Comparison of ENCODE assay signal across 1 cellular context in genomic region chr1:64042331-64043100, GRCh38.
TF ChIP-seq lines count a peak whose summit lies in the region.

No MANE protein-coding gene starts in this region.

TF ChIP-seq in HEK293, 187 proteins besides CTCF, POLR2A, EP300 and RAD21 (continued from another document and continues in another):
- TF ChIP-seq, protein P1, sequence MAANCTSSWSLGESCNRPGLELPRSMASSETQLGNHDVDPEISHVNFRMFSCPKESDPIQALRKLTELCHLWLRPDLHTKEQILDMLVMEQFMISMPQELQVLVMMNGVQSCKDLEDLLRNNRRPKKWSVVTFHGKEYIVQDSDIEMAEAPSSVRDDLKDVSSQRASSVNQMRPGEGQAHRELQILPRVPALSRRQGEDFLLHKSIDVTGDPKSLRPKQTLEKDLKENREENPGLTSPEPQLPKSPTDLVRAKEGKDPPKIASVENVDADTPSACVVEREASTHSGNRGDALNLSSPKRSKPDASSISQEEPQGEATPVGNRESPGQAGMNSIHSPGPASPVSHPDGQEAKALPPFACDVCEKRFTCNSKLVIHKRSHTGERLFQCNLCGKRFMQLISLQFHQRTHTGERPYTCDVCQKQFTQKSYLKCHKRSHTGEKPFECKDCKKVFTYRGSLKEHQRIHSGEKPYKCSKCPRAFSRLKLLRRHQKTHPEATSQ (tag by site-specific recombination; IDR thresholded peaks at IDR 0.05) = no peak
- TF ChIP-seq PRDM10 (tag by site-specific recombination; IDR thresholded peaks at IDR 0.05) = peak; percentile 43
- 0 out of 2 replicates have a peak, but pooled peaks have one; percentile 36 for TF ChIP-seq IKZF3 (tag by site-specific recombination; IDR thresholded peaks at IDR 0.05)
- TF ChIP-seq, protein P2, sequence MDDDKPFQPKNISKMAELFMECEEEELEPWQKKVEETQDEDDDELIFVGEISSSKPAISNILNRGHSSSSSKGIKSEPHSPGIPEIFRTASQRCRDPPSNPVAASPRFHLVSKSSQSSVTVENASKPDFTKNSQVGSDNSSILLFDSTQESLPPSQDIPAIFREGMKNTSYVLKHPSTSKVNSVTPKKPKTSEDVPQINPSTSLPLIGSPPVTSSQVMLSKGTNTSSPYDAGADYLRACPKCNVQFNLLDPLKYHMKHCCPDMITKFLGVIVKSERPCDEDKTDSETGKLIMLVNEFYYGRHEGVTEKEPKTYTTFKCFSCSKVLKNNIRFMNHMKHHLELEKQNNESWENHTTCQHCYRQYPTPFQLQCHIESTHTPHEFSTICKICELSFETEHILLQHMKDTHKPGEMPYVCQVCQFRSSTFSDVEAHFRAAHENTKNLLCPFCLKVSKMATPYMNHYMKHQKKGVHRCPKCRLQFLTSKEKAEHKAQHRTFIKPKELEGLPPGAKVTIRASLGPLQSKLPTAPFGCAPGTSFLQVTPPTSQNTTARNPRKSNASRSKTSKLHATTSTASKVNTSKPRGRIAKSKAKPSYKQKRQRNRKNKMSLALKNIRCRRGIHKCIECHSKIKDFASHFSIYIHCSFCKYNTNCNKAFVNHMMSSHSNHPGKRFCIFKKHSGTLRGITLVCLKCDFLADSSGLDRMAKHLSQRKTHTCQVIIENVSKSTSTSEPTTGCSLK (tag by site-specific recombination; IDR thresholded peaks at IDR 0.05) = no peak
- no peak for TF ChIP-seq ZNF776 (tag by site-specific recombination; IDR thresholded peaks at IDR 0.05; ENCODE audit: borderline replicate concordance)
- TF ChIP-seq, protein P3, sequence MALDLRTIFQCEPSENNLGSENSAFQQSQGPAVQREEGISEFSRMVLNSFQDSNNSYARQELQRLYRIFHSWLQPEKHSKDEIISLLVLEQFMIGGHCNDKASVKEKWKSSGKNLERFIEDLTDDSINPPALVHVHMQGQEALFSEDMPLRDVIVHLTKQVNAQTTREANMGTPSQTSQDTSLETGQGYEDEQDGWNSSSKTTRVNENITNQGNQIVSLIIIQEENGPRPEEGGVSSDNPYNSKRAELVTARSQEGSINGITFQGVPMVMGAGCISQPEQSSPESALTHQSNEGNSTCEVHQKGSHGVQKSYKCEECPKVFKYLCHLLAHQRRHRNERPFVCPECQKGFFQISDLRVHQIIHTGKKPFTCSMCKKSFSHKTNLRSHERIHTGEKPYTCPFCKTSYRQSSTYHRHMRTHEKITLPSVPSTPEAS (tag by site-specific recombination; IDR thresholded peaks at IDR 0.05) = no peak
- TF ChIP-seq ZNF404 (tag by site-specific recombination; IDR thresholded peaks at IDR 0.05) = no peak
- TF ChIP-seq KLF9 (tag by site-specific recombination; IDR thresholded peaks at IDR 0.05; ENCODE audit: low read depth) = no peak
- no peak for TF ChIP-seq GLIS2 (tag by site-specific recombination; IDR thresholded peaks at IDR 0.05)
- no peak for TF ChIP-seq ZNF223 (tag by site-specific recombination; IDR thresholded peaks at IDR 0.05)
- no peak for TF ChIP-seq ZNF16 (tag by site-specific recombination; IDR thresholded peaks at IDR 0.05; ENCODE audit: low read depth)
- no peak for TF ChIP-seq ZNF23 (tag by site-specific recombination; IDR thresholded peaks at IDR 0.05; ENCODE audit: borderline replicate concordance)
- TF ChIP-seq ZNF585B (tag by site-specific recombination; IDR thresholded peaks at IDR 0.05) = no peak
- TF ChIP-seq HOXC10 (CRISPR knock-in tag; IDR thresholded peaks at IDR 0.05) = no peak
- no peak for TF ChIP-seq ZNF561 (tag by site-specific recombination; IDR thresholded peaks at IDR 0.05; ENCODE audit: borderline replicate concordance)
- no peak for TF ChIP-seq GLI2 (tag by site-specific recombination; IDR thresholded peaks at IDR 0.05; ENCODE audit: borderline replicate concordance, low read depth)
- no peak for TF ChIP-seq ELK4 (IDR thresholded peaks at IDR 0.05; ENCODE audit: borderline replicate concordance, low read depth, low read length)
- no peak for TF ChIP-seq ZNF354C (tag by site-specific recombination; IDR thresholded peaks at IDR 0.05; ENCODE audit: borderline replicate concordance, low read depth)
- peak; percentile 87 for TF ChIP-seq SP7 (tag by site-specific recombination; IDR thresholded peaks at IDR 0.05)
- no peak for TF ChIP-seq ZNF677 (tag by site-specific recombination; IDR thresholded peaks at IDR 0.05)
- no peak for TF ChIP-seq ZNF211 (tag by site-specific recombination; IDR thresholded peaks at IDR 0.05; ENCODE audit: low read depth)
- TF ChIP-seq ZNF133 (tag by site-specific recombination; IDR thresholded peaks at IDR 0.05) = no peak
- TF ChIP-seq ZNF473 (tag by site-specific recombination; IDR thresholded peaks at IDR 0.05) = no peak
- no peak for TF ChIP-seq ZNF423 (tag by site-specific recombination; IDR thresholded peaks at IDR 0.05)
- no peak for TF ChIP-seq ZSCAN30 (tag by site-specific recombination; IDR thresholded peaks at IDR 0.05)
- no peak for TF ChIP-seq ZNF18 (tag by site-specific recombination; IDR thresholded peaks at IDR 0.05)
- no peak for TF ChIP-seq ZNF146 (tag by site-specific recombination; IDR thresholded peaks at IDR 0.05)
- TF ChIP-seq ZEB2 (tag by site-specific recombination; IDR thresholded peaks at IDR 0.05) = peak; percentile 61
- no peak for TF ChIP-seq ZNF24 (tag by site-specific recombination; IDR thresholded peaks at IDR 0.05)
- peak; percentile 68 for TF ChIP-seq ZNF629 (tag by site-specific recombination; IDR thresholded peaks at IDR 0.05)
- TF ChIP-seq ZNF843 (tag by site-specific recombination; IDR thresholded peaks at IDR 0.05) = no peak
- TF ChIP-seq AEBP2 (tag by site-specific recombination; IDR thresholded peaks at IDR 0.05; ENCODE audit: borderline replicate concordance) = no peak
- TF ChIP-seq ZNF155 (tag by site-specific recombination; IDR thresholded peaks at IDR 0.05) = no peak
- TF ChIP-seq PATZ1 (tag by site-specific recombination; IDR thresholded peaks at IDR 0.05) = 0 out of 2 replicates have a peak, but pooled peaks have one; percentile 7
- no peak for TF ChIP-seq ZNF548 (tag by site-specific recombination; IDR thresholded peaks at IDR 0.05)
- TF ChIP-seq ZNF521 (tag by site-specific recombination; IDR thresholded peaks at IDR 0.05) = no peak
- TF ChIP-seq SP2 (tag by site-specific recombination; IDR thresholded peaks at IDR 0.05) = no peak
- peak; percentile 55; the same call in 1 of the 2 replicates for TF ChIP-seq MEIS1 (CRISPR knock-in tag; IDR thresholded peaks at IDR 0.05; ENCODE audit: borderline replicate concordance)
- TF ChIP-seq, protein P4, sequence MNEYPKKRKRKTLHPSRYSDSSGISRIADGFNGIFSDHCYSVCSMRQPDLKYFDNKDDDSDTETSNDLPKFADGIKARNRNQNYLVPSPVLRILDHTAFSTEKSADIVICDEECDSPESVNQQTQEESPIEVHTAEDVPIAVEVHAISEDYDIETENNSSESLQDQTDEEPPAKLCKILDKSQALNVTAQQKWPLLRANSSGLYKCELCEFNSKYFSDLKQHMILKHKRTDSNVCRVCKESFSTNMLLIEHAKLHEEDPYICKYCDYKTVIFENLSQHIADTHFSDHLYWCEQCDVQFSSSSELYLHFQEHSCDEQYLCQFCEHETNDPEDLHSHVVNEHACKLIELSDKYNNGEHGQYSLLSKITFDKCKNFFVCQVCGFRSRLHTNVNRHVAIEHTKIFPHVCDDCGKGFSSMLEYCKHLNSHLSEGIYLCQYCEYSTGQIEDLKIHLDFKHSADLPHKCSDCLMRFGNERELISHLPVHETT (tag by site-specific recombination; IDR thresholded peaks at IDR 0.05) = 0 out of 2 replicates have a peak, but pooled peaks have one; percentile 17
- TF ChIP-seq FEZF1 (tag by site-specific recombination; IDR thresholded peaks at IDR 0.05) = peak; percentile 75
- TF ChIP-seq ZNF266 (tag by site-specific recombination; IDR thresholded peaks at IDR 0.05; ENCODE audit: low read depth) = no peak
- 0 out of 2 replicates have a peak, but pooled peaks have one; percentile 25 for TF ChIP-seq PRDM1 (tag by site-specific recombination; IDR thresholded peaks at IDR 0.05)
- no peak for TF ChIP-seq INSM2 (tag by site-specific recombination; IDR thresholded peaks at IDR 0.05)
- no peak for TF ChIP-seq ZXDB (tag by site-specific recombination; IDR thresholded peaks at IDR 0.05)
